ENCODE assay signal across 18 cellular contexts in genomic region chr22:44634426-44635321, GRCh38.
"Had no signal": no experiment of that assay in that cellular context is flagged by ENCODE, and none has a peak within 500 bp of the region (broad histone marks: within the 10 kb centered on the region; RNA-seq: fewer than 3 reads in every experiment).

No MANE protein-coding gene starts in this region.

- H3K4me3 Mint-ChIP-seq: activated naive CD4-positive, alpha-beta T cell treated with anti-CD3 and anti-CD28 coated beads, Interleukin-2, amount 10 ng/mL, durations not matched to agents 7 days and 5 days; dendritic cell treated with granulocyte-macrophage colony-stimulating factor and Interleukin-4, amounts not matched to agents 40 ng/mL and 50 ng/mL, for 4 days; natural killer cell treated with Interleukin-12 subunit alpha and Interleukin-12 subunit beta and Interleukin-15 and Interleukin-18, amount 100 ng/mL, for 72 hours; T-helper 2 cell treated with Interferon-gamma antibody and Interleukin-4, amounts not matched to agents 5 μg/mL and 100 μg/mL, for 36 hours had no signal

- H3K27ac ChIP-seq: body of pancreas, tibial nerve, uterus had no signal

- H3K4me3 ChIP-seq: body of pancreas, tibial nerve, uterus had no signal

- ATAC-seq: activated CD4-positive, CD25-positive, alpha-beta regulatory T cell treated with anti-CD3 and anti-CD28 coated beads, Interleukin-2, amount 50 U/mL, for 24 hours; body of pancreas; natural killer cell treated with Interleukin-12 subunit alpha and Interleukin-12 subunit beta and Interleukin-15 and Interleukin-18, amount 100 ng/mL, for 72 hours had no signal

- H3K27ac Mint-ChIP-seq: activated naive CD4-positive, alpha-beta T cell treated with anti-CD3 and anti-CD28 coated beads, Interleukin-2, amount 10 ng/mL, durations not matched to agents 7 days and 5 days; dendritic cell treated with granulocyte-macrophage colony-stimulating factor and Interleukin-4, amounts not matched to agents 40 ng/mL and 50 ng/mL, for 4 days; natural killer cell treated with Interleukin-12 subunit alpha and Interleukin-12 subunit beta and Interleukin-15 and Interleukin-18, amount 100 ng/mL, for 72 hours; T-helper 2 cell treated with Interferon-gamma antibody and Interleukin-4, amounts not matched to agents 5 μg/mL and 100 μg/mL, for 36 hours had no signal

- H3K27me3 ChIP-seq: body of pancreas, tibial nerve, uterus had no signal

- H3K27me3 Mint-ChIP-seq: natural killer cell treated with Interleukin-12 subunit alpha and Interleukin-12 subunit beta and Interleukin-15 and Interleukin-18, amount 100 ng/mL, for 72 hours had no signal

- DNase-seq: activated CD4-positive, alpha-beta T cell treated with anti-CD3 and anti-CD28 coated beads, Interleukin-2, amount 50 U/mL, for 1 hour; activated naive CD4-positive, alpha-beta T cell treated with anti-CD3 and anti-CD28 coated beads, Interleukin-2, amount 10 ng/mL, durations not matched to agents 7 days and 5 days; activated T-cell treated with anti-CD3 and anti-CD28 coated beads for 4 hours; amygdala; body of pancreas; cerebellar nuclear complex; effector memory CD4-positive, alpha-beta T cell; foreskin fibroblast; mesendoderm; stimulated activated CD4-positive, alpha-beta T cell treated with anti-CD3 and anti-CD28 coated beads, Interleukin-1b, Interleukin-23, amount 100 ng/mL, for 48 hours; substantia nigra; SW 1271; uterus had no signal

- H3K9me3 Mint-ChIP-seq: dendritic cell treated with granulocyte-macrophage colony-stimulating factor and Interleukin-4, amounts not matched to agents 40 ng/mL and 50 ng/mL, for 4 days had no signal

- H3K36me3 ChIP-seq: tibial nerve, uterus had no signal

- H3K36me3 Mint-ChIP-seq: activated naive CD4-positive, alpha-beta T cell treated with anti-CD3 and anti-CD28 coated beads, Interleukin-2, amount 10 ng/mL, durations not matched to agents 7 days and 5 days had no signal
